ENCODE assay signal across 28 cellular contexts in the genomic region with DNA sequence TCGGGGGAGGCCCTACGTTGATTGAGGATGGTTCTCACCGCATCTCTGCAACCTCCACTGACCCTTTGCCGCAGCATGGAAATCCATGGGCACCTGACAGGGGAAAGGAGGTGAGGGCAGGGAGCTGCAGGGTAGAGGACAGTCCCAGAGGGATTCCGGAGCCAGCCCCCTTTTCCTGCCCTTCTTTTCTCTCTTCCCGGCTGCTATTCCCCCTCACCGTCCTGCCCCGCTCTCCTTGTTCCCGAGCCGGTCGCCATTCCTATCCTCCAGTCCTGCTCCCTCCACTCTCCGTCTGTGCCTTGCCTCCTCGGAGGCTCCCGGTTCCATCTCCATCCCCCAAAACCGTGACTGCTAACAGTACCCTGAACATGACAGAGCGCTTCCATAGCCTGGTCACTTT. TPM values are rescaled to one million over a fixed set of nuclear protein-coding genes. Genes with fewer than 3 reads are reported as not detected.
DNase-seq lines count a peak whose midpoint lies in the region; ATAC-seq and TF ChIP-seq lines count a peak whose summit lies in the region.
"Had no signal": no experiment of that assay in that cellular context is flagged by ENCODE, and none has a peak within 500 bp of the region (broad histone marks: within the 10 kb centered on the region; RNA-seq: fewer than 3 reads in every experiment).

No MANE protein-coding gene starts in this region.

- DNase-seq in activated naive CD8-positive, alpha-beta T cell treated with anti-CD3 and anti-CD28 coated beads, Interleukin-2, amount 10 ng/mL, durations not matched to agents 7 days and 5 days: no peak
- DNase-seq in activated naive CD8-positive, alpha-beta T cell treated with anti-CD3 and anti-CD28 coated beads for 36 hours: no peak
- DNase-seq in IMR-90: no peak
- DNase-seq in endothelial cell (ENCODE audit: low spot score): no peak
- no peak for DNase-seq in NCI-H146 treated with DMSO at 0.1 percent for 48 hours (lab: John Stamatoyannopoulos, UW; ENCODE audit: unreplicated experiment)
- DNase-seq in OCI-M1 (lab: John Stamatoyannopoulos, UW): no peak
- DNase-seq in NCI-H2227 (lab: John Stamatoyannopoulos, UW; ENCODE audit: unreplicated experiment): no peak
- DNase-seq: C1 segment of cervical spinal cord; colonic mucosa; effector memory CD4-positive, alpha-beta T cell; KG1; MG63; NCI-H1105 treated with DMSO at 0.1 percent for 48 hours; NCI-H1930; NCI-H2227 treated with DMSO at 0.1 percent for 48 hours; NCI-H526; stimulated activated naive CD8-positive, alpha-beta T cell treated with anti-CD3 and anti-CD28 coated beads, Interleukin-15, Interleukin-2, amounts not matched to agents 100 U/mL and 50 U/mL, for 24 hours; upper lobe of right lung had no signal

- no TSS peak for BruUV-seq in IMR-90 (replicated peaks; lab: Mats Ljungman, UMichigan)

- peak overlapping the region; percentile 43 for H3K4me3 Mint-ChIP-seq in activated naive CD8-positive, alpha-beta T cell treated with anti-CD3 and anti-CD28 coated beads, Interleukin-2, amount 10 ng/mL, durations not matched to agents 7 days and 5 days
- H3K4me3 Mint-ChIP-seq in activated naive CD8-positive, alpha-beta T cell treated with anti-CD3 and anti-CD28 coated beads for 36 hours: no peak overlapping the region
- no peak overlapping the region for H3K4me3 Mint-ChIP-seq in endothelial cell (ENCODE audit: unreplicated experiment)
- no peak overlapping the region for H3K4me3 Mint-ChIP-seq in stimulated activated memory B cell treated with anti-CD40 and anti-IgM and Interleukin-4, amounts not matched to agents 10 μg/mL and 1 μg/mL and 100 μg/mL, for 72 hours
- H3K4me3 Mint-ChIP-seq: neural crest cell had no signal

- no peak overlapping the region for H3K23ac ChIP-seq in IMR-90 (ENCODE audit: low read depth, low read length)

- no peak overlapping the region for H2AK9ac ChIP-seq in IMR-90 (replicated peaks; ENCODE audit: low read depth, low read length, poor library complexity)

- no peak overlapping the region for H3K4ac ChIP-seq in IMR-90 (ENCODE audit: low read depth, low read length)

- intact Hi-C loops in IMR-90 (cut with micrococcal nuclease): no loop called here

- H3K9me3 Mint-ChIP-seq in activated naive CD8-positive, alpha-beta T cell treated with anti-CD3 and anti-CD28 coated beads, Interleukin-2, amount 10 ng/mL, durations not matched to agents 7 days and 5 days: no peaks in the 10 kb centered on the region
- H3K9me3 Mint-ChIP-seq in activated naive CD8-positive, alpha-beta T cell treated with anti-CD3 and anti-CD28 coated beads for 36 hours: no peaks in the 10 kb centered on the region
- no peaks in the 10 kb centered on the region for H3K9me3 Mint-ChIP-seq in endothelial cell (ENCODE audit: unreplicated experiment)
- no peaks in the 10 kb centered on the region for H3K9me3 Mint-ChIP-seq in stimulated activated memory B cell treated with anti-CD40 and anti-IgM and Interleukin-4, amounts not matched to agents 10 μg/mL and 1 μg/mL and 100 μg/mL, for 72 hours
- H3K9me3 Mint-ChIP-seq: neural crest cell had no signal

- H3K27ac ChIP-seq in IMR-90 (ENCODE audit: insufficient read depth, low read length): no peak overlapping the region
- H3K27ac ChIP-seq: cardiac muscle cell, colonic mucosa, right atrium auricular region, upper lobe of right lung had no signal

- H4K20me1 ChIP-seq in IMR-90 (ENCODE audit: insufficient read depth, low read length): no peaks in the 10 kb centered on the region

- H3K56ac ChIP-seq in IMR-90 (ENCODE audit: extremely low read depth, insufficient read depth, low read length): no peak overlapping the region

- no peak for TF ChIP-seq POLR2A in IMR-90 (IDR thresholded peaks at IDR 0.05; ENCODE audit: low read depth, low read length)

- H2AK5ac ChIP-seq in IMR-90 (ENCODE audit: low read depth, low read length): 0 out of 2 replicates have a peak overlapping the region, but pooled peaks have one; percentile 28

- peak overlapping the region; percentile 11 for H3K27ac Mint-ChIP-seq in activated naive CD8-positive, alpha-beta T cell treated with anti-CD3 and anti-CD28 coated beads, Interleukin-2, amount 10 ng/mL, durations not matched to agents 7 days and 5 days
- no peak overlapping the region for H3K27ac Mint-ChIP-seq in activated naive CD8-positive, alpha-beta T cell treated with anti-CD3 and anti-CD28 coated beads for 36 hours
- H3K27ac Mint-ChIP-seq in endothelial cell (ENCODE audit: unreplicated experiment): peak overlapping the region; percentile 54
- peak overlapping the region; percentile 42 for H3K27ac Mint-ChIP-seq in stimulated activated memory B cell treated with anti-CD40 and anti-IgM and Interleukin-4, amounts not matched to agents 10 μg/mL and 1 μg/mL and 100 μg/mL, for 72 hours

- H3K4me3 ChIP-seq in IMR-90 (ENCODE audit: insufficient read depth, low read depth, low read length): no peak overlapping the region
- H3K4me3 ChIP-seq: cardiac muscle cell, colonic mucosa, MG63, right atrium auricular region, upper lobe of right lung had no signal

- no peak overlapping the region for H2BK120ac ChIP-seq in IMR-90 (ENCODE audit: low read depth, low read length)

- no peak for TF ChIP-seq RAD21 in IMR-90 (IDR thresholded peaks at IDR 0.05; ENCODE audit: low read length)

- no peak overlapping the region for H3K18ac ChIP-seq in IMR-90 (ENCODE audit: low read depth, low read length)

- peaks cover 7% of the 10 kb centered on the region for H3K36me3 Mint-ChIP-seq in activated naive CD8-positive, alpha-beta T cell treated with anti-CD3 and anti-CD28 coated beads, Interleukin-2, amount 10 ng/mL, durations not matched to agents 7 days and 5 days
- peaks cover 15% of the 10 kb centered on the region for H3K36me3 Mint-ChIP-seq in activated naive CD8-positive, alpha-beta T cell treated with anti-CD3 and anti-CD28 coated beads for 36 hours
- H3K36me3 Mint-ChIP-seq in endothelial cell (ENCODE audit: low read depth, unreplicated experiment): peaks cover under 1% of the 10 kb centered on the region
- peaks cover 14% of the 10 kb centered on the region for H3K36me3 Mint-ChIP-seq in stimulated activated memory B cell treated with anti-CD40 and anti-IgM and Interleukin-4, amounts not matched to agents 10 μg/mL and 1 μg/mL and 100 μg/mL, for 72 hours

- no peak for TF ChIP-seq CTCF in IMR-90 (conservative IDR thresholded peaks at IDR 0.05; ENCODE audit: low read depth, low read length)
- TF ChIP-seq CTCF in endothelial cell (IDR thresholded peaks at IDR 0.05; ENCODE audit: unreplicated experiment): no peak

- no peak overlapping the region for H2BK5ac ChIP-seq in IMR-90 (ENCODE audit: low read depth, low read length, poor library complexity, severe bottlenecking)

- in situ Hi-C loops in IMR-90 (cut with MboI; ENCODE audit: low sequenced_read_pairs): no loop called here

- H3K4me1 Mint-ChIP-seq in activated naive CD8-positive, alpha-beta T cell treated with anti-CD3 and anti-CD28 coated beads, Interleukin-2, amount 10 ng/mL, durations not matched to agents 7 days and 5 days: peaks cover 46% of the 10 kb centered on the region
- H3K4me1 Mint-ChIP-seq in activated naive CD8-positive, alpha-beta T cell treated with anti-CD3 and anti-CD28 coated beads for 36 hours: peaks cover 60% of the 10 kb centered on the region
- peaks cover 13% of the 10 kb centered on the region for H3K4me1 Mint-ChIP-seq in endothelial cell (ENCODE audit: unreplicated experiment)
- peaks cover 52% of the 10 kb centered on the region for H3K4me1 Mint-ChIP-seq in stimulated activated memory B cell treated with anti-CD40 and anti-IgM and Interleukin-4, amounts not matched to agents 10 μg/mL and 1 μg/mL and 100 μg/mL, for 72 hours

- peaks cover 6% of the 10 kb centered on the region for H3K4me1 ChIP-seq in IMR-90 (ENCODE audit: control insufficient read depth, insufficient read depth, low read length)

- H2BK20ac ChIP-seq in IMR-90 (ENCODE audit: low read depth, low read length): no peak overlapping the region

- dilution Hi-C loops in IMR-90 (cut with HindIII; ENCODE audit: low sequenced_read_pairs, unreplicated experiment): no loop called here

- CTCF ChIA-PET in IMR-90 (lab: Yijun Ruan, JAX): no interaction called here

- no peaks in the 10 kb centered on the region; a peak in 1 of 4 replicates for H3K79me1 ChIP-seq in IMR-90 (ENCODE audit: low read depth in 1 of 2, low read length in 2 of 2)

- POLR2A ChIA-PET in activated naive CD8-positive, alpha-beta T cell treated with anti-CD3 and anti-CD28 coated beads, Interleukin-2, amount 10 ng/mL, durations not matched to agents 7 days and 5 days (lab: Charles Lee): interaction anchor here (0.5 to 3.8 kb wide), 5 partner anchors 9 to 310 kb away, joined by 3 to 14 read pairs (median 7); no protein-coding TSS in a partner anchor
- POLR2A ChIA-PET in IMR-90 (lab: Charles Lee; ENCODE audit: unreplicated experiment): no interaction called here

- no peak overlapping the region for H3K9ac ChIP-seq in IMR-90 (ENCODE audit: low read depth, low read length)

- H3K27me3 ChIP-seq in IMR-90 (ENCODE audit: control insufficient read depth, insufficient read depth, low read length): no peaks in the 10 kb centered on the region
- H3K27me3 ChIP-seq: colonic mucosa, MG63, right atrium auricular region, upper lobe of right lung had no signal

- H4K5ac ChIP-seq in IMR-90 (ENCODE audit: low read depth, low read length): no peak overlapping the region

- no peaks in the 10 kb centered on the region for H3K9me3 ChIP-seq in IMR-90 (ENCODE audit: control insufficient read depth, insufficient read depth, low read length)
- H3K9me3 ChIP-seq: colonic mucosa, MG63, right atrium auricular region, upper lobe of right lung had no signal

- H4K8ac ChIP-seq in IMR-90 (ENCODE audit: low read depth in 2 of 2, low read length in 2 of 2): no peak overlapping the region

- H4K91ac ChIP-seq in IMR-90 (ENCODE audit: insufficient read depth, low read depth, low read length): no peak overlapping the region

- no peak overlapping the region for H3K14ac ChIP-seq in IMR-90 (replicated peaks; ENCODE audit: low read depth, low read length)

- 51% methylated on average over 8 of the region's 16 CpGs; no CpG with 5 or more reads in 1 of the 2 experiments for WGBS in IMR-90 (ENCODE audit: extremely low coverage in 2 of 2, insufficient read length in 1 of 2), 2 experiments

- H3K9me1 ChIP-seq in IMR-90 (ENCODE audit: insufficient read depth, low read length): no peaks in the 10 kb centered on the region

- H2BK15ac ChIP-seq in IMR-90 (ENCODE audit: low read depth, low read length): no peak overlapping the region

- H2AFZ ChIP-seq in IMR-90 (replicated peaks; ENCODE audit: low read length, poor library complexity): no peak overlapping the region

- ATAC-seq in activated naive CD8-positive, alpha-beta T cell treated with anti-CD3 and anti-CD28 coated beads, Interleukin-2, amount 10 ng/mL, durations not matched to agents 7 days and 5 days (ENCODE audit: low read depth): no peak
- ATAC-seq in IMR-90 (ENCODE audit: low read depth): no peak
- no peak for ATAC-seq in stimulated activated memory B cell treated with anti-CD40 and anti-IgM and Interleukin-4, amounts not matched to agents 10 μg/mL and 1 μg/mL and 100 μg/mL, for 72 hours
- ATAC-seq: left lobe of liver had no signal

- no peaks in the 10 kb centered on the region for H3K27me3 Mint-ChIP-seq in activated naive CD8-positive, alpha-beta T cell treated with anti-CD3 and anti-CD28 coated beads, Interleukin-2, amount 10 ng/mL, durations not matched to agents 7 days and 5 days
- H3K27me3 Mint-ChIP-seq in activated naive CD8-positive, alpha-beta T cell treated with anti-CD3 and anti-CD28 coated beads for 36 hours: no peaks in the 10 kb centered on the region
- peaks cover 10% of the 10 kb centered on the region for H3K27me3 Mint-ChIP-seq in endothelial cell (ENCODE audit: unreplicated experiment)
- H3K27me3 Mint-ChIP-seq in stimulated activated memory B cell treated with anti-CD40 and anti-IgM and Interleukin-4, amounts not matched to agents 10 μg/mL and 1 μg/mL and 100 μg/mL, for 72 hours: no peaks in the 10 kb centered on the region

- no peaks in the 10 kb centered on the region for H3K36me3 ChIP-seq in IMR-90 (ENCODE audit: control insufficient read depth, insufficient read depth, low read length)
- H3K36me3 ChIP-seq: cardiac muscle cell, colonic mucosa, right atrium auricular region, upper lobe of right lung had no signal

- no peak overlapping the region for H3K4me2 ChIP-seq in IMR-90 (ENCODE audit: low read depth, low read length)

RNA-seq across cellular contexts. Expression of gene SPATA32, which starts 4.8 kb away (rescaled TPM):
- under 1 TPM; 0.53 to 0.65 TPM for total RNA-seq in activated naive CD8-positive, alpha-beta T cell treated with anti-CD3 and anti-CD28 coated beads, Interleukin-2, amount 10 ng/mL, durations not matched to agents 7 days and 5 days
- under 1 TPM; 0.62 to 0.68 TPM for total RNA-seq in activated naive CD8-positive, alpha-beta T cell treated with anti-CD3 and anti-CD28 coated beads for 36 hours
- total RNA-seq in IMR-90 (2012; rRNA removed) (under 0.01 and 0.18 TPM in 2 replicates), endothelial cell (ENCODE audit: unreplicated experiment) (not detected)
- not detected in 2 replicates for polyA plus RNA-seq in IMR-90 (2012; rRNA removed)
- polyA plus RNA-seq in IMR-90 (2012; cell fraction: cytosol; rRNA removed): not detected in 2 replicates
- polyA plus RNA-seq in IMR-90 (2012; cell fraction: nucleus; rRNA removed; ENCODE audit: low replicate concordance): 0.09 TPM in 1 of 2 replicates, not detected in the other
- total RNA-seq: astrocyte, colonic mucosa, epithelial cell of proximal tubule, HT1080, left lobe of liver, right atrium auricular region, SK-MEL-5, temporal lobe, upper lobe of right lung had no signal
- polyA plus RNA-seq: cardiac muscle cell had no signal

RNA-seq across cellular contexts. Expression of gene FMNL1, which starts 35.4 kb away (rescaled TPM):
- total RNA-seq in activated naive CD8-positive, alpha-beta T cell treated with anti-CD3 and anti-CD28 coated beads, Interleukin-2, amount 10 ng/mL, durations not matched to agents 7 days and 5 days: 100 to 1,000 TPM; 408 to 411 TPM
- total RNA-seq in activated naive CD8-positive, alpha-beta T cell treated with anti-CD3 and anti-CD28 coated beads for 36 hours: 100 to 1,000 TPM; 215 to 219 TPM
- total RNA-seq in IMR-90 (2012; rRNA removed) (0.36 and 0.56 TPM in 2 replicates), endothelial cell (ENCODE audit: unreplicated experiment) (103 TPM)
- 1.4 and 2.3 TPM in 2 replicates for polyA plus RNA-seq in IMR-90 (2012; rRNA removed)
- polyA plus RNA-seq in IMR-90 (2012; cell fraction: cytosol; rRNA removed): 4.2 and 5.3 TPM in 2 replicates
- 10.8 and 12.1 TPM in 2 replicates for polyA plus RNA-seq in IMR-90 (2012; cell fraction: nucleus; rRNA removed; ENCODE audit: low replicate concordance)

RNA-seq across cellular contexts. Expression of gene MAP3K14, which starts 59.7 kb away (rescaled TPM):
- 10 to 100 TPM; 25.9 to 33.7 TPM for total RNA-seq in activated naive CD8-positive, alpha-beta T cell treated with anti-CD3 and anti-CD28 coated beads, Interleukin-2, amount 10 ng/mL, durations not matched to agents 7 days and 5 days
- total RNA-seq in activated naive CD8-positive, alpha-beta T cell treated with anti-CD3 and anti-CD28 coated beads for 36 hours: 10 to 100 TPM; 27.1 to 28.3 TPM
- total RNA-seq in IMR-90 (2012; rRNA removed) (3.6 and 4.1 TPM in 2 replicates), endothelial cell (ENCODE audit: unreplicated experiment) (5.2 TPM)
- polyA plus RNA-seq in IMR-90 (2012; rRNA removed): 19.9 and 21.7 TPM in 2 replicates
- polyA plus RNA-seq in IMR-90 (2012; cell fraction: cytosol; rRNA removed): 11.1 and 15.2 TPM in 2 replicates
- polyA plus RNA-seq in IMR-90 (2012; cell fraction: nucleus; rRNA removed; ENCODE audit: low replicate concordance): 52.0 and 95.3 TPM in 2 replicates

Comparison
In these comparisons a context has a peak if more than half of its experiments do, and no peak if none do; other contexts are left out.
1. RNA of gene FMNL1, which starts 35.4 kb away (total RNA-seq): 408 to 411 TPM in activated naive CD8-positive, alpha-beta T cell treated with anti-CD3 and anti-CD28 coated beads, Interleukin-2, amount 10 ng/mL, durations not matched to agents 7 days and 5 days, 215 to 219 TPM in activated naive CD8-positive, alpha-beta T cell treated with anti-CD3 and anti-CD28 coated beads for 36 hours and 103 TPM in endothelial cell (single experiment); 0.36 to 0.56 TPM in IMR-90; every median in the first group is over 10 times any median in the second.